ENCODE assay signal across 18 cellular contexts in genomic region chr15:100175406-100176114, GRCh38.
A peak's percentile ranks its signal among the peaks of the same experiment; 100 is the strongest.
DNase-seq lines count a peak whose midpoint lies in the region; ATAC-seq and TF ChIP-seq lines count a peak whose summit lies in the region.
"Had no signal": no experiment of that assay in that cellular context is flagged by ENCODE, and none has a peak within 500 bp of the region (broad histone marks: within the 10 kb centered on the region; RNA-seq: fewer than 3 reads in every experiment).

No MANE protein-coding gene starts in this region.

- H3K4me1 ChIP-seq in ascending aorta: peaks cover 0 to 6% of the 10 kb centered on the region in 2 donors
- no peaks in the 10 kb centered on the region for H3K4me1 ChIP-seq in esophagus (ENCODE audit: control insufficient read depth in 2 of 2, insufficient read depth in 2 of 2, low read length in 1 of 2)
- peaks cover 31% of the 10 kb centered on the region for H3K4me1 ChIP-seq in stomach smooth muscle (ENCODE audit: control insufficient read depth, insufficient read depth, low read length)

- WGBS in esophagus, 2 donors: 53 to 60% methylated on average over 12 of the region's 12 CpGs

- intact Hi-C loops in ascending aorta (cut with DNase I): no loop called here
- intact Hi-C loops in activated CD4-positive, alpha-beta T cell treated with anti-CD3 and anti-CD28 coated beads, Interleukin-2, amount 10 ng/mL, durations not matched to agents 24 days and 14 days (cut with micrococcal nuclease): no loop called here

- no peaks in the 10 kb centered on the region for H3K27me3 Mint-ChIP-seq in activated CD4-positive, alpha-beta T cell treated with anti-CD3 and anti-CD28 coated beads, Interleukin-2, amount 10 ng/mL, durations not matched to agents 24 days and 14 days

- H3K27ac ChIP-seq in ascending aorta (peak overlapping the region; percentile 15 to 45), esophagus (ENCODE audit: low read depth in 2 of 2, low read length in 1 of 2) (peak overlapping the region; percentile 25 to 73), stomach smooth muscle (ENCODE audit: low read length) (peak overlapping the region; percentile 60)
- H3K27ac ChIP-seq: SK-N-MC had no signal

- H3K36me3 Mint-ChIP-seq in activated CD4-positive, alpha-beta T cell treated with anti-CD3 and anti-CD28 coated beads, Interleukin-2, amount 10 ng/mL, durations not matched to agents 24 days and 14 days (ENCODE audit: low read depth): peaks cover under 1% of the 10 kb centered on the region

- H3K36me3 ChIP-seq in ascending aorta (no peaks in the 10 kb centered on the region), esophagus (ENCODE audit: control insufficient read depth in 2 of 2, insufficient read depth in 2 of 2, low read length in 1 of 2) (no peaks in the 10 kb centered on the region), stomach smooth muscle (ENCODE audit: control insufficient read depth in 2 of 2, insufficient read depth in 2 of 2, low read length in 2 of 2) (no peaks in the 10 kb centered on the region)

- H3K27me3 ChIP-seq in ascending aorta (no peaks in the 10 kb centered on the region), esophagus (ENCODE audit: control insufficient read depth in 1 of 2, insufficient read depth in 2 of 2, low read length in 2 of 2) (no peaks in the 10 kb centered on the region), stomach smooth muscle (ENCODE audit: control insufficient read depth in 1 of 2, insufficient read depth in 2 of 2, low read length in 2 of 2) (no peaks in the 10 kb centered on the region)

- H3K4me3 ChIP-seq in ascending aorta: no peak overlapping the region
- no peak overlapping the region for H3K4me3 ChIP-seq in esophagus (ENCODE audit: low read depth in 1 of 2, low read length in 2 of 2)
- H3K4me3 ChIP-seq in stomach smooth muscle (ENCODE audit: low read length in 2 of 2): peak overlapping the region in 1 of 2 donors; percentile 40
- H3K4me3 ChIP-seq: SK-N-MC had no signal

- no peak overlapping the region for H3K9ac ChIP-seq in stomach smooth muscle (ENCODE audit: low read length in 2 of 2)

- no peak for TF ChIP-seq CTCF in ascending aorta (IDR thresholded peaks at IDR 0.05)

- DNase-seq in ascending aorta (ENCODE audit: low spot score in 2 of 2) (no peak), left lobe of liver (ENCODE audit: low spot score) (peak; percentile 19), NCI-H524 treated with DMSO at 0.1 percent for 48 hours (lab: John Stamatoyannopoulos, UW) (no peak), EL (no peak)
- DNase-seq in activated CD4-positive, alpha-beta T cell treated with anti-CD3 and anti-CD28 coated beads, Interleukin-2, amount 10 ng/mL, durations not matched to agents 24 days and 14 days: no peak
- DNase-seq: ACHN; C1 segment of cervical spinal cord; DND-41; H9; KG1; NCI-H1105 treated with DMSO at 0.1 percent for 48 hours; NCI-H187 treated with DMSO at 0.1 percent for 48 hours; NCI-H526 treated with DMSO at 0.1 percent for 48 hours; NK-92 treated with Interleukin-12 subunit alpha and Interleukin-12 subunit beta, amount 100 ng/mL, for 24 hours; SHP77 had no signal

- H3K9me3 ChIP-seq in ascending aorta (peaks cover 4 to 12% of the 10 kb centered on the region in 2 donors), esophagus (ENCODE audit: control insufficient read depth in 2 of 2, insufficient read depth in 1 of 2, low read depth in 1 of 2, low read length in 1 of 2) (peaks cover 3 to 16% of the 10 kb centered on the region in 2 donors), stomach smooth muscle (ENCODE audit: control insufficient read depth in 2 of 2, low read length in 2 of 2) (peaks cover 7 to 14% of the 10 kb centered on the region in 2 donors)

- H3K9me3 Mint-ChIP-seq in activated CD4-positive, alpha-beta T cell treated with anti-CD3 and anti-CD28 coated beads, Interleukin-2, amount 10 ng/mL, durations not matched to agents 24 days and 14 days: peaks cover 11% of the 10 kb centered on the region
- H3K9me3 Mint-ChIP-seq: H9 had no signal

- no peak for ATAC-seq in left lobe of liver

- no peak overlapping the region for H3K4me3 Mint-ChIP-seq in activated CD4-positive, alpha-beta T cell treated with anti-CD3 and anti-CD28 coated beads, Interleukin-2, amount 10 ng/mL, durations not matched to agents 24 days and 14 days
- H3K4me3 Mint-ChIP-seq: H9 had no signal

- H3K4me1 Mint-ChIP-seq in activated CD4-positive, alpha-beta T cell treated with anti-CD3 and anti-CD28 coated beads, Interleukin-2, amount 10 ng/mL, durations not matched to agents 24 days and 14 days: peaks cover 1% of the 10 kb centered on the region

- no peak overlapping the region for H3K27ac Mint-ChIP-seq in activated CD4-positive, alpha-beta T cell treated with anti-CD3 and anti-CD28 coated beads, Interleukin-2, amount 10 ng/mL, durations not matched to agents 24 days and 14 days
- H3K27ac Mint-ChIP-seq: H9 had no signal
